Comparison of ENCODE assay signal across 27 cellular contexts in the genomic region with DNA sequence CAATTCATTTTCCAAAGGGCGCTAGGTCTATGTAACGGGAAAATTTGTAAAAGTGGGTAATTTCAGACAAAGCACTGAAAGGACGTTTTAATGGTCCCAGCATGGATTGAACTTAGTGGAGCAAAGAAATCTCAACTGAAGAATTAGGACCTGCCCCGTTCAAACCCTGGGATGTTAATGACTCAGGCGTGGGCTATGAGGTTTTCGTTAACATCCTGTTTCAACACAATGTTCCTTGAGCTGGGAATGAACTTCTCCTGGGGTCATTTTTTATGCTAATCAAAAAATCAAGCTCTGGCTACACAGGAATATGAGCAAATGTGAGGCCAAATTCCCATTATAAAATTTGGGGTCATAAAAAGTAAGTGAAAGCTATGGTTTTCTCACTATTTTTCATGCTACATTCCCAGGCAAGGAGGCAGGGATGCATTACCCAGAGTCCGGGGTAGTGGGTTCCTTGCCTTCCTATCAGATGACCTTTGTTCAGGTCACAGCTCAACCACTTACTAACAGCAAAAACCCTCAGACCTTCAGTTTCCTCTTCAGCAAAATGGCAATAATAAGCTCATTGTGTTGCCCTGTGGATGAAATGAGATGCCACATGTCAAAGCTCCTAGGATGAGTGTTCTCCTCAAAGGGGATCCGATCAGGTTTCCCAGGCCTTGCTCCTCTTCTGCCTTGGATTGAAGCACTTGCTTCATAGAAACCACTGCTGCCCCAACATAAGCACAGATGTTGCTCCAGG.
DNase-seq lines count a peak whose midpoint lies in the region; ATAC-seq and TF ChIP-seq lines count a peak whose summit lies in the region.
"Had no signal": no experiment of that assay in that cellular context is flagged by ENCODE, and none has a peak within 500 bp of the region (broad histone marks: within the 10 kb centered on the region; RNA-seq: fewer than 3 reads in every experiment).

No MANE protein-coding gene starts in this region.

- H3K9me3 ChIP-seq in mesodermal cell (ENCODE audit: control insufficient read depth, low read length): no peaks in the 10 kb centered on the region
- no peaks in the 10 kb centered on the region for H3K9me3 ChIP-seq in gastroesophageal sphincter
- H3K9me3 ChIP-seq: adrenal gland, lower lobe of right lung, neutrophil, psoas muscle had no signal

- H3K36me3 ChIP-seq in mesodermal cell (ENCODE audit: control insufficient read depth, insufficient read depth, low read length) (no peaks in the 10 kb centered on the region), gastroesophageal sphincter (no peaks in the 10 kb centered on the region)
- H3K36me3 ChIP-seq: adrenal gland, lower lobe of right lung, neutrophil had no signal

- TF ChIP-seq CTCF in choroid plexus epithelial cell (conservative IDR thresholded peaks at IDR 0.05; ENCODE audit: low read depth, low read length) (no peak), gastroesophageal sphincter (IDR thresholded peaks at IDR 0.05) (no peak)

- peaks cover 24% of the 10 kb centered on the region for H3K27me3 ChIP-seq in gastroesophageal sphincter
- H3K27me3 ChIP-seq: adrenal gland, neutrophil had no signal

- peak; percentile 71 for DNase-seq in EH (ENCODE audit: low read depth)
- peak; percentile 75 for DNase-seq in M059J (ENCODE audit: low read depth)
- peak; percentile 68 for DNase-seq in choroid plexus epithelial cell (ENCODE audit: low read depth)
- DNase-seq in HK-2 (ENCODE audit: unreplicated experiment): no peak
- DNase-seq in activated CD4-positive, alpha-beta T cell treated with anti-CD3 and anti-CD28 coated beads, Interleukin-2, amount 50 U/mL, for 48 hours: no peak
- no peak for DNase-seq in NCI-H1092 treated with DMSO at 0.1 percent for 48 hours (lab: John Stamatoyannopoulos, UW)
- DNase-seq: activated CD8-positive, alpha-beta T cell treated with anti-CD3 and anti-CD28 coated beads, Interleukin-2, amount 10 ng/mL, durations not matched to agents 7 days and 5 days; activated T-cell treated with anti-CD3 and anti-CD28 coated beads, Interleukin-2, amount 50 U/mL, for 1 hour; adrenal gland; caudate nucleus; CD4-positive, alpha-beta T cell; DMS153; hypothalamus; islet precursor cell; lower lobe of right lung; MM.1S; NCI-H146; OCI-M1; psoas muscle; SHP77 treated with DMSO at 0.1 percent for 48 hours; small intestine had no signal

- no peak for ATAC-seq in gastroesophageal sphincter
- ATAC-seq: activated CD4-positive, CD25-positive, alpha-beta regulatory T cell treated with anti-CD3 and anti-CD28 coated beads, Interleukin-2, amount 50 U/mL, for 24 hours; activated CD8-positive, alpha-beta T cell treated with anti-CD3 and anti-CD28 coated beads, Interleukin-2, amount 10 ng/mL, durations not matched to agents 7 days and 5 days; lower lobe of right lung; psoas muscle; stimulated activated memory B cell treated with anti-CD40 and anti-IgM and Interleukin-4, amounts not matched to agents 10 μg/mL and 1 μg/mL and 100 μg/mL, for 72 hours had no signal

- H3K4me3 ChIP-seq in choroid plexus epithelial cell (ENCODE audit: low read depth, low read length) (no peak overlapping the region), mesodermal cell (ENCODE audit: extremely low read depth, insufficient read depth, low read length, poor library complexity, severe bottlenecking) (no peak overlapping the region), gastroesophageal sphincter (no peak overlapping the region)
- H3K4me3 ChIP-seq: adrenal gland, lower lobe of right lung, psoas muscle had no signal

- H3K4me1 ChIP-seq in mesodermal cell (ENCODE audit: control insufficient read depth, insufficient read depth, low read length, poor library complexity, severe bottlenecking) (peaks cover 28% of the 10 kb centered on the region), gastroesophageal sphincter (no peaks in the 10 kb centered on the region)
- H3K4me1 ChIP-seq: adrenal gland, lower lobe of right lung, psoas muscle had no signal

- WGBS in mesodermal cell (ENCODE audit: insufficient coverage in 2 of 2), 2 experiments: 79 to 83% methylated on average over 6 to 7 of the region's 8 CpGs
- 80 to 86% methylated on average over 6 to 7 of the region's 8 CpGs for WGBS in gastroesophageal sphincter (ENCODE audit: low coverage in 1 of 2), 2 donors

- no peak for TF ChIP-seq EP300 in gastroesophageal sphincter (IDR thresholded peaks at IDR 0.05)

- TF ChIP-seq POLR2A in gastroesophageal sphincter (IDR thresholded peaks at IDR 0.05): no peak

- H3K27ac ChIP-seq in mesodermal cell (ENCODE audit: low read depth, low read length, severe bottlenecking) (peak overlapping the region; percentile 76), gastroesophageal sphincter (no peak overlapping the region)
- H3K27ac ChIP-seq: adrenal gland, HL-60, lower lobe of right lung, neutrophil, psoas muscle had no signal

Comparison
In these comparisons a context has a peak if more than half of its experiments do, and no peak if none do; other contexts are left out.
1. DNase-seq: peak in EH (single experiment), M059J (single experiment) and choroid plexus epithelial cell (single experiment); none in HK-2 (single experiment), activated CD4-positive, alpha-beta T cell treated with anti-CD3 and anti-CD28 coated beads, Interleukin-2, amount 50 U/mL, for 48 hours (0 of 2) and NCI-H1092 treated with DMSO at 0.1 percent for 48 hours (single experiment).